8 cellular contexts compared by ENCODE assay signal in the genomic region with DNA sequence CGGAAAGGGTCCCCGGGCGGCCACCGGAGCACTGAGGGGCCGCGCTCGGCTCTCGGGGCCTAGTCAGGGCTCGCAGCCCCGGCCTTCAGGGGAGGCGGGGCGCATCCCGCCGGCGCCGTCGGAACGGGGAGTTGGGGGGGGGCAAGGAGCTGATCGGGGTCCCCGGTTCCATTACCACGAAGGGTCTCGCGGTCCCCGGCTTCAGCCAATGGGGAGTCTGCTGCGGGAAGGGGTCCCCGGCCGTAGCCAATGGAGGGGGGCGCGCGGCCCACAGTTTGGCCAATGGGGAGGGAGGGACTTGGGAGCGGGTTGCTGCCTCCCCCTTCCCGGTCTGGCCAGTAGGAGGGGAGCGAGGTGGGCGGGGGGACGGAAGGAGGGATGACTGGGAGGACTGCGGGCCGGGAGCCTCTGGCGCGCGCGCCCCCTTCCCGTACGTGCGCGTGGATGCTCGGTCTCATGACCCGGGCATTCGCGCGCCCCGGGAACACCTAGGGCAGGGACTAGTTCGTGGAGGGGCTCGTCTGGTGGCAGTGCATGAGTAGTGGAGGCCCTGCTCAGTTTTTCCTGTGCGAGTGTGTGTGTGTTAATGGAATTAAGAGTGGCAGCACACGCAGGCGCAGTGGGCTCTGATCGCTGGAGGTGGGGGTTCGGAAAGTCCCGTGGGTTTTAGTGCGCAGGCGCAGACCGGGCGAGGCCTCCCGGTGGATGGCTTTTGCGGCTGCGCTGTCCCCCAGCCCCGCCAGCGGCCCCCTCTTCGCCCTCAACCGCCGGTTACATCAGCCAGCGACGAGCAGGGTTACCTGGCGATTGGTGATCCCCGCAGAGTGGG. TPM values are rescaled to one million over a fixed set of nuclear protein-coding genes. Genes with fewer than 3 reads are reported as not detected.
DNase-seq lines count a peak whose midpoint lies in the region; ATAC-seq and TF ChIP-seq lines count a peak whose summit lies in the region.

No MANE protein-coding gene starts in this region.

- DNase-seq in DMS53 (lab: John Stamatoyannopoulos, UW) = peak; percentile 96
- peak; percentile 96 for DNase-seq in Jurkat, Clone E6-1 (ENCODE audit: low read depth, low spot score)
- peak; percentile 94 for DNase-seq in OCI-M2 (lab: John Stamatoyannopoulos, UW; ENCODE audit: unreplicated experiment)
- peak; percentile 95 for DNase-seq in activated T-cell treated with anti-CD3 and anti-CD28 coated beads, Interleukin-2, amount 50 U/mL, for 1 hour
- peak; percentile 56 for DNase-seq in epithelial cell of proximal tubule (ENCODE audit: low read depth)
- DNase-seq in stimulated activated CD8-positive, alpha-beta memory T cell treated with anti-CD3 and anti-CD28 coated beads, Interleukin-4, amount 100 ng/mL, for 24 hours (ENCODE audit: low read depth) = peak; percentile 95

- no peaks in the 10 kb centered on the region for H3K9me3 ChIP-seq in mucosa of rectum (ENCODE audit: control insufficient read depth in 2 of 2, low read length in 2 of 2)

- H3K4me1 ChIP-seq in mucosa of rectum (ENCODE audit: control insufficient read depth in 2 of 2, insufficient read depth in 2 of 2, low read length in 2 of 2) = peaks cover 9 to 21% of the 10 kb centered on the region in 2 donors

- TF ChIP-seq CTCF in epithelial cell of proximal tubule (conservative IDR thresholded peaks at IDR 0.05; ENCODE audit: low read depth, low read length) = no peak

- peak overlapping the region; percentile 97 for H3K4me3 ChIP-seq in Jurkat, Clone E6-1 (ENCODE audit: low read length)
- H3K4me3 ChIP-seq in epithelial cell of proximal tubule (ENCODE audit: low read depth, low read length) (peak overlapping the region; percentile 87), mucosa of rectum (ENCODE audit: low read length in 2 of 2) (peak overlapping the region; percentile 90 to 96)

- H3K36me3 ChIP-seq in mucosa of rectum (ENCODE audit: control insufficient read depth in 2 of 2, insufficient read depth in 2 of 2, low read length in 2 of 2) = peaks cover 31 to 33% of the 10 kb centered on the region in 2 donors

- H3K27me3 ChIP-seq in mucosa of rectum (ENCODE audit: control insufficient read depth in 2 of 2, insufficient read depth in 2 of 2, low read length in 2 of 2) = no peaks in the 10 kb centered on the region

- peak overlapping the region; percentile 96 to 97 for H3K27ac ChIP-seq in mucosa of rectum (ENCODE audit: low read depth in 2 of 2, low read length in 2 of 2)

- ATAC-seq in GM21717 (IDR thresholded peaks at IDR 0.05; ENCODE audit: unreplicated experiment) = peak; percentile 52

- peak overlapping the region; percentile 92 to 98 for H3K9ac ChIP-seq in mucosa of rectum (ENCODE audit: low read depth in 1 of 2, low read length in 2 of 2)

RNA-seq across cellular contexts. Expression of a gene that starts 1.1 kb away (rescaled TPM):
- polyA plus RNA-seq in Jurkat, Clone E6-1 (2012; ENCODE audit: insufficient read depth, insufficient read length) = 184 TPM
- total RNA-seq in epithelial cell of proximal tubule = 51.1 and 79.0 TPM in 2 replicates

RNA-seq across cellular contexts. Expression of a gene that starts 22.2 kb away (rescaled TPM):
- polyA plus RNA-seq in Jurkat, Clone E6-1 (2012; ENCODE audit: insufficient read depth, insufficient read length) = 418 TPM
- total RNA-seq in epithelial cell of proximal tubule = 174 and 250 TPM in 2 replicates

RNA-seq across cellular contexts. Expression of a gene that starts 39.7 kb away (rescaled TPM):
- polyA plus RNA-seq in Jurkat, Clone E6-1 (2012; ENCODE audit: insufficient read depth, insufficient read length) = 45.9 TPM
- 22.4 and 23.4 TPM in 2 replicates for total RNA-seq in epithelial cell of proximal tubule

RNA-seq across cellular contexts. Expression of a gene that starts 54.4 kb away (rescaled TPM):
- polyA plus RNA-seq in Jurkat, Clone E6-1 (2012; ENCODE audit: insufficient read depth, insufficient read length) = 5.8 TPM
- 0.14 and 0.92 TPM in 2 replicates for total RNA-seq in epithelial cell of proximal tubule

Comparison
In these comparisons a context has a peak if more than half of its experiments do, and no peak if none do; other contexts are left out.
1. Peak in every context shown above with its lines: DNase-seq, ATAC-seq, H3K4me3 ChIP-seq and H3K27ac ChIP-seq.